In the genomic region with DNA sequence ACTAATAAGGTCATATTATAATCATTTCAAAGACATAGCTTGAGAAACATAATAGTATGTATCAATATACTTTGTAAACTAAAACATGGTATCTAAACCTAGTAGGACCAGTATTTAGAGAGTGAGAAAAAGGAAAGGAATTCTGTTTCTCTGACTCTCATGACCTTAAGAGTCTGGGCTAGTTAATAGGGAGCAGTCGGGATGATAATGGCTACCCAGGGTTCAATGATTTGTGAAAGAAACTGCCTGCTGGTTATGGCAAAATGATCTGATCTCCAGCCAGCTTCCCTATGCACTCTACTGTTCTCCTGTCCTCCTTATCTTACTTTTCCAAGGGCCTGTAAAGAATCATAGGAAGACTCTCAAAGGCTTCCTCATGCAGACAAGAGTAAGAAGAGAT, we compare ENCODE assay signal across 21 cellular contexts.
DNase-seq lines count a peak whose midpoint lies in the region; ATAC-seq and TF ChIP-seq lines count a peak whose summit lies in the region.
"Had no signal": no experiment of that assay in that cellular context is flagged by ENCODE, and none has a peak within 500 bp of the region (broad histone marks: within the 10 kb centered on the region; RNA-seq: fewer than 3 reads in every experiment).

No MANE protein-coding gene starts in this region.

- H3K27ac Mint-ChIP-seq in HFFc6 (peak overlapping the region; percentile 85), osteocyte (ENCODE audit: unreplicated experiment) (peak overlapping the region; percentile 4)
- no peak overlapping the region for H3K27ac Mint-ChIP-seq in activated CD8-positive, alpha-beta T cell treated with anti-CD3 and anti-CD28 coated beads for 36 hours
- H3K27ac Mint-ChIP-seq: activated B cell treated with CpG ODN at 0.5 μM for 24 hours; activated naive CD8-positive, alpha-beta T cell; activated T-cell treated with anti-CD3 and anti-CD28 coated beads, Interleukin-2, amount 50 U/mL, for 72 hours; CD8-positive, alpha-beta T cell; dendritic cell treated with granulocyte-macrophage colony-stimulating factor and Interleukin-4, amounts not matched to agents 40 ng/mL and 50 ng/mL, for 4 days; naive B cell; stimulated activated naive B cell treated with anti-CD40 and anti-IgM and Interleukin-4, amounts not matched to agents 10 μg/mL and 1 μg/mL and 100 μg/mL, for 72 hours had no signal

- in situ Hi-C loops in G401 (cut with HindIII; ENCODE audit: low sequenced_read_pairs): no loop called here

- CTCF ChIA-PET in activated CD8-positive, alpha-beta T cell treated with anti-CD3 and anti-CD28 coated beads for 36 hours (lab: Charles Lee): interaction anchor here (1.5 kb wide), 1 partner anchor 60 kb away, joined by 4 read pairs; no protein-coding TSS in a partner anchor

- no peaks in the 10 kb centered on the region for H3K36me3 ChIP-seq in ACC112 (ENCODE audit: insufficient read depth, low read length)
- no peaks in the 10 kb centered on the region for H3K36me3 ChIP-seq in fibroblast of lung (ENCODE audit: control insufficient read depth, insufficient read depth, low read length)

- H3K4me1 ChIP-seq in ACC112 (ENCODE audit: control insufficient read depth, insufficient read depth, low read length, unreplicated experiment) (peaks cover 30% of the 10 kb centered on the region), fibroblast of lung (ENCODE audit: control insufficient read depth, extremely low read depth, insufficient read depth, low read length) (peaks cover 26% of the 10 kb centered on the region)

- intact Hi-C loops in activated CD8-positive, alpha-beta T cell treated with anti-CD3 and anti-CD28 coated beads for 36 hours (cut with micrococcal nuclease): no loop called here

- H3K79me2 ChIP-seq in ACC112 (ENCODE audit: control insufficient read depth, insufficient read depth, low read length, unreplicated experiment) (no peaks in the 10 kb centered on the region), fibroblast of lung (ENCODE audit: control insufficient read depth, insufficient read depth, low read length) (no peaks in the 10 kb centered on the region)

- H3K27ac ChIP-seq in ACC112 (ENCODE audit: low read depth, low read length): peak overlapping the region; percentile 48
- peak overlapping the region; percentile 44 for H3K27ac ChIP-seq in fibroblast of lung (ENCODE audit: insufficient read depth, low read length)
- H3K27ac ChIP-seq: tibial artery had no signal

- H3K9ac ChIP-seq in fibroblast of lung (ENCODE audit: insufficient read depth, low read length): no peak overlapping the region

- H3K4me3 ChIP-seq in ACC112 (ENCODE audit: low read depth, low read length) (peak overlapping the region; percentile 54; the same call in 1 of the 2 replicates), fibroblast of lung (replicated peaks in 1 of 4; ENCODE audit: control extremely low read depth in 1 of 4, insufficient read depth in 1 of 4, low read depth in 3 of 4, low read length in 4 of 4) (no peak overlapping the region)
- H3K4me3 ChIP-seq: body of pancreas, lower lobe of right lung, tibial artery had no signal

- no peaks in the 10 kb centered on the region for H3K9me3 Mint-ChIP-seq in HFFc6
- H3K9me3 Mint-ChIP-seq in osteocyte (ENCODE audit: unreplicated experiment): no peaks in the 10 kb centered on the region
- H3K9me3 Mint-ChIP-seq in activated CD8-positive, alpha-beta T cell treated with anti-CD3 and anti-CD28 coated beads for 36 hours: no peaks in the 10 kb centered on the region
- H3K9me3 Mint-ChIP-seq: activated B cell treated with CpG ODN at 0.5 μM for 24 hours; activated T-cell treated with anti-CD3 and anti-CD28 coated beads, Interleukin-2, amount 50 U/mL, for 72 hours; CD8-positive, alpha-beta T cell; dendritic cell treated with granulocyte-macrophage colony-stimulating factor and Interleukin-4, amounts not matched to agents 40 ng/mL and 50 ng/mL, for 4 days; naive B cell; stimulated activated naive B cell treated with anti-CD40 and anti-IgM and Interleukin-4, amounts not matched to agents 10 μg/mL and 1 μg/mL and 100 μg/mL, for 72 hours had no signal

- POLR2A ChIA-PET in activated CD8-positive, alpha-beta T cell treated with anti-CD3 and anti-CD28 coated beads for 36 hours (lab: Charles Lee): no interaction called here

- peak overlapping the region; percentile 54 for H3K4me2 ChIP-seq in fibroblast of lung (ENCODE audit: extremely low read depth, insufficient read depth, low read length)

- no peaks in the 10 kb centered on the region for H3K27me3 ChIP-seq in ACC112 (ENCODE audit: insufficient read depth, low read length)
- no peaks in the 10 kb centered on the region for H3K27me3 ChIP-seq in fibroblast of lung (ENCODE audit: control insufficient read depth, insufficient read depth, low read length)
- H3K27me3 ChIP-seq: body of pancreas, tibial artery had no signal

- H3K4me3 Mint-ChIP-seq in HFFc6 (peak overlapping the region; percentile 47), osteocyte (ENCODE audit: unreplicated experiment) (no peak overlapping the region)
- no peak overlapping the region for H3K4me3 Mint-ChIP-seq in activated CD8-positive, alpha-beta T cell treated with anti-CD3 and anti-CD28 coated beads for 36 hours
- H3K4me3 Mint-ChIP-seq: activated B cell treated with CpG ODN at 0.5 μM for 24 hours; activated naive CD8-positive, alpha-beta T cell; activated T-cell treated with anti-CD3 and anti-CD28 coated beads, Interleukin-2, amount 50 U/mL, for 72 hours; CD8-positive, alpha-beta T cell; dendritic cell treated with granulocyte-macrophage colony-stimulating factor and Interleukin-4, amounts not matched to agents 40 ng/mL and 50 ng/mL, for 4 days; naive B cell; stimulated activated naive B cell treated with anti-CD40 and anti-IgM and Interleukin-4, amounts not matched to agents 10 μg/mL and 1 μg/mL and 100 μg/mL, for 72 hours had no signal

- H3K4me1 Mint-ChIP-seq in HFFc6 (ENCODE audit: low read depth): peaks cover 57% of the 10 kb centered on the region
- peaks cover 41% of the 10 kb centered on the region for H3K4me1 Mint-ChIP-seq in osteocyte (ENCODE audit: unreplicated experiment)
- no peaks in the 10 kb centered on the region for H3K4me1 Mint-ChIP-seq in activated CD8-positive, alpha-beta T cell treated with anti-CD3 and anti-CD28 coated beads for 36 hours (ENCODE audit: low read depth)
- H3K4me1 Mint-ChIP-seq: activated B cell treated with CpG ODN at 0.5 μM for 24 hours; naive B cell; stimulated activated naive B cell treated with anti-CD40 and anti-IgM and Interleukin-4, amounts not matched to agents 10 μg/mL and 1 μg/mL and 100 μg/mL, for 72 hours had no signal

- H4K20me1 ChIP-seq in fibroblast of lung (ENCODE audit: control insufficient read depth, extremely low read depth, insufficient read depth, low read length): no peaks in the 10 kb centered on the region

- DNase-seq in HFFc6 (no peak), fibroblast of lung (ENCODE audit: low read depth in 2 of 2) (no peak), osteocyte (ENCODE audit: extremely low spot score, unreplicated experiment) (no peak), G401 (ENCODE audit: low spot score) (no peak)
- no peak for DNase-seq in activated CD8-positive, alpha-beta T cell treated with anti-CD3 and anti-CD28 coated beads for 36 hours
- DNase-seq: activated B cell treated with CpG ODN at 0.5 μM for 24 hours; activated CD8-positive, alpha-beta memory T cell treated with anti-CD3 and anti-CD28 coated beads for 24 hours; activated T-cell treated with anti-CD3 and anti-CD28 coated beads, Interleukin-2, amount 50 U/mL, for 72 hours; CD8-positive, alpha-beta T cell; naive B cell; NCI-H1092; NCI-H2081; stimulated activated naive B cell treated with anti-CD40 and anti-IgM and Interleukin-4, amounts not matched to agents 10 μg/mL and 1 μg/mL and 100 μg/mL, for 72 hours had no signal

- H2AFZ ChIP-seq in ACC112 (ENCODE audit: low read length, unreplicated experiment): peak overlapping the region; percentile 81
- H2AFZ ChIP-seq in fibroblast of lung (ENCODE audit: low read length): no peak overlapping the region

- no peak for TF ChIP-seq CTCF in HFFc6 (IDR thresholded peaks at IDR 0.05)
- TF ChIP-seq CTCF in fibroblast of lung (conservative IDR thresholded peaks at IDR 0.05 in 1 of 2, IDR thresholded peaks at IDR 0.05 in 1 of 2; ENCODE audit: low read depth in 1 of 2, low read length in 2 of 2): no peak
- no peak for TF ChIP-seq CTCF in osteocyte (IDR thresholded peaks at IDR 0.05)
- TF ChIP-seq CTCF in activated CD8-positive, alpha-beta T cell treated with anti-CD3 and anti-CD28 coated beads for 36 hours (IDR thresholded peaks at IDR 0.05): no peak

- H3K9me3 ChIP-seq in fibroblast of lung (ENCODE audit: control insufficient read depth, insufficient read depth, low read depth, low read length): no peaks in the 10 kb centered on the region
- H3K9me3 ChIP-seq: body of pancreas, lower lobe of right lung, tibial artery had no signal

- H3K36me3 Mint-ChIP-seq in HFFc6 (ENCODE audit: low read depth) (no peaks in the 10 kb centered on the region), osteocyte (ENCODE audit: unreplicated experiment) (peaks cover 10% of the 10 kb centered on the region)
- no peaks in the 10 kb centered on the region for H3K36me3 Mint-ChIP-seq in activated CD8-positive, alpha-beta T cell treated with anti-CD3 and anti-CD28 coated beads for 36 hours (ENCODE audit: low read depth)
- H3K36me3 Mint-ChIP-seq: activated naive CD8-positive, alpha-beta T cell; CD8-positive, alpha-beta T cell; naive B cell; stimulated activated naive B cell treated with anti-CD40 and anti-IgM and Interleukin-4, amounts not matched to agents 10 μg/mL and 1 μg/mL and 100 μg/mL, for 72 hours had no signal

- ATAC-seq in activated CD8-positive, alpha-beta T cell treated with anti-CD3 and anti-CD28 coated beads for 36 hours: no peak
- ATAC-seq in HG03025 (IDR thresholded peaks at IDR 0.05; ENCODE audit: low FRiP score, unreplicated experiment) (no peak), HG02970 (IDR thresholded peaks at IDR 0.05; ENCODE audit: low FRiP score, unreplicated experiment) (no peak)
- ATAC-seq: activated T-cell treated with anti-CD3 and anti-CD28 coated beads, Interleukin-2, amount 50 U/mL, for 72 hours; CD8-positive, alpha-beta T cell had no signal

- H3K27me3 Mint-ChIP-seq in HFFc6 (ENCODE audit: insufficient read depth): peaks cover 2% of the 10 kb centered on the region; the same call in 1 of the 2 replicates
- no peaks in the 10 kb centered on the region for H3K27me3 Mint-ChIP-seq in osteocyte (ENCODE audit: unreplicated experiment)
- H3K27me3 Mint-ChIP-seq in activated CD8-positive, alpha-beta T cell treated with anti-CD3 and anti-CD28 coated beads for 36 hours: no peaks in the 10 kb centered on the region
- H3K27me3 Mint-ChIP-seq: activated naive CD8-positive, alpha-beta T cell; dendritic cell treated with granulocyte-macrophage colony-stimulating factor and Interleukin-4, amounts not matched to agents 40 ng/mL and 50 ng/mL, for 4 days; naive B cell had no signal
